9 cellular contexts compared by ENCODE assay signal in the genomic region with DNA sequence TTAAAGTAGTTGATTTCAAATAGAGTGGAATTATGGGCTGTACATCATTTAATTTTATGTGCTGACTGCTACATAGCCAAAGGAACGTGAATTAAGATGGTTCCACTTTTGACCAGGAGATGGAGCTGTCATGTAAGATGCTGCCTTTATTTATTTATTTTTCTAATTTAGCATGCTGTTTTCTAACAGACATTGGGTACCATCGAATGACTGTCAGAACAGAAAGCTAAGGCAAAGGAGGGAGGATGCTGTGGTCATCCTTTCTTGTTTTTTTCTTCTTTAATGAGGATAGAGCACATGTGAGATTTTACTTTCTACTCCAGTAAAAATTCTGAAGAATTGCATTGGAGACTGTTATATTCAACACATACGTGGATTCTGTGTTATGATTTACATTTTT. TPM values are rescaled to one million over a fixed set of nuclear protein-coding genes. Genes with fewer than 3 reads are reported as not detected.
DNase-seq lines count a peak whose midpoint lies in the region; ATAC-seq and TF ChIP-seq lines count a peak whose summit lies in the region.
"Had no signal": no experiment of that assay in that cellular context is flagged by ENCODE, and none has a peak within 500 bp of the region (broad histone marks: within the 10 kb centered on the region; RNA-seq: fewer than 3 reads in every experiment).

TSS of gene SCN2A (plus strand) at position 185 of the 400 bp plus-strand sequence. CDS start 56,410 bp downstream, outside the sequence.

- peaks cover 12 to 16% of the 10 kb centered on the region in 2 donors for H3K27me3 Mint-ChIP-seq in stimulated activated naive B cell treated with anti-CD40 and anti-IgM and Interleukin-4, amounts not matched to agents 10 μg/mL and 1 μg/mL and 100 μg/mL, for 72 hours

- WGBS in right cardiac atrium: 26% methylated on average over 3 of the region's 3 CpGs

- no peaks in the 10 kb centered on the region for H3K4me1 Mint-ChIP-seq in stimulated activated naive B cell treated with anti-CD40 and anti-IgM and Interleukin-4, amounts not matched to agents 10 μg/mL and 1 μg/mL and 100 μg/mL, for 72 hours

- no peaks in the 10 kb centered on the region for H3K4me1 ChIP-seq in right cardiac atrium (ENCODE audit: control insufficient read depth, insufficient read depth, low read length)

- no peak within 1 kb of the TSS for H3K27ac ChIP-seq in VCaP
- no peak within 1 kb of the TSS for H3K27ac ChIP-seq in right cardiac atrium (ENCODE audit: low read length)

- ATAC-seq in GM21526 (IDR thresholded peaks at IDR 0.05; ENCODE audit: low FRiP score, unreplicated experiment): peak; percentile 68
- ATAC-seq in right cardiac atrium: peak; percentile 28 to 50
- peak; percentile 23 to 47 for ATAC-seq in stimulated activated naive B cell treated with anti-CD40 and anti-IgM and Interleukin-4, amounts not matched to agents 10 μg/mL and 1 μg/mL and 100 μg/mL, for 72 hours (replicated peaks)
- ATAC-seq in GM19023 (IDR thresholded peaks at IDR 0.05; ENCODE audit: unreplicated experiment): no peak

- no peak for TF ChIP-seq POLR2A in NB4 (IDR thresholded peaks at IDR 0.05; ENCODE audit: extremely low read depth, insufficient read length)

- TF ChIP-seq CTCF in NB4 (IDR thresholded peaks at IDR 0.05; ENCODE audit: low read depth, low read length) (peak; percentile 50), VCaP (conservative IDR thresholded peaks at IDR 0.05) (peak; percentile 90)

- no peak within 1 kb of the TSS for H3K27ac Mint-ChIP-seq in stimulated activated naive B cell treated with anti-CD40 and anti-IgM and Interleukin-4, amounts not matched to agents 10 μg/mL and 1 μg/mL and 100 μg/mL, for 72 hours

- no peak within 1 kb of the TSS for H3K4me3 Mint-ChIP-seq in stimulated activated naive B cell treated with anti-CD40 and anti-IgM and Interleukin-4, amounts not matched to agents 10 μg/mL and 1 μg/mL and 100 μg/mL, for 72 hours

- H3K4me3 ChIP-seq in NB4 (ENCODE audit: low read depth, low read length) (no peak within 1 kb of the TSS), right cardiac atrium (ENCODE audit: low read length) (no peak within 1 kb of the TSS)

- no peaks in the 10 kb centered on the region for H3K36me3 Mint-ChIP-seq in stimulated activated naive B cell treated with anti-CD40 and anti-IgM and Interleukin-4, amounts not matched to agents 10 μg/mL and 1 μg/mL and 100 μg/mL, for 72 hours

- intact Hi-C loops in right cardiac atrium (cut with DNase I): no loop called here

- H3K9me3 Mint-ChIP-seq in stimulated activated naive B cell treated with anti-CD40 and anti-IgM and Interleukin-4, amounts not matched to agents 10 μg/mL and 1 μg/mL and 100 μg/mL, for 72 hours: no peaks in the 10 kb centered on the region

- DNase-seq in DMS79 (lab: John Stamatoyannopoulos, UW) (peak; percentile 12), NB4 (ENCODE audit: low read depth) (peak; percentile 58), right cardiac atrium (no peak), islet precursor cell (no peak)
- no peak for DNase-seq in stimulated activated naive B cell treated with anti-CD40 and anti-IgM and Interleukin-4, amounts not matched to agents 10 μg/mL and 1 μg/mL and 100 μg/mL, for 72 hours

- no peaks in the 10 kb centered on the region for H3K9me3 ChIP-seq in right cardiac atrium (ENCODE audit: control insufficient read depth, low read length)

- H3K27me3 ChIP-seq in right cardiac atrium (ENCODE audit: control insufficient read depth, insufficient read depth): no peaks in the 10 kb centered on the region

RNA-seq across cellular contexts. Expression of gene SCN2A, which starts in this region (rescaled TPM):
- under 1 TPM; 0.14 to 0.76 (median 0.23) TPM for total RNA-seq in right cardiac atrium
- 0.02 TPM for polyA plus RNA-seq in right cardiac atrium
- total RNA-seq: activated CD8-positive, alpha-beta memory T cell treated with anti-CD3 and anti-CD28 coated beads for 36 hours had no signal

Comparison
In these comparisons a context has a peak if more than half of its experiments do, and no peak if none do; other contexts are left out.
1. Peak in ATAC-seq in right cardiac atrium; RNA of the gene not detected or under 1 TPM.
2. DNase-seq: peak in DMS79 (single experiment) and NB4 (single experiment); none in right cardiac atrium (0 of 3), stimulated activated naive B cell treated with anti-CD40 and anti-IgM and Interleukin-4, amounts not matched to agents 10 μg/mL and 1 μg/mL and 100 μg/mL, for 72 hours (single experiment) and islet precursor cell (single experiment).